Comparison of ENCODE assay signal across 8 cellular contexts in genomic region chr3:39154323-39155021, GRCh38. TPM values are rescaled to one million over a fixed set of nuclear protein-coding genes. Genes with fewer than 3 reads are reported as not detected.
DNase-seq lines count a peak whose midpoint lies in the region; FAIRE-seq and TF ChIP-seq lines count a peak whose summit lies in the region.

No MANE protein-coding gene starts in this region.

- peak overlapping the region; percentile 92 for H3K27ac Mint-ChIP-seq in progenitor cell of endocrine pancreas

- peaks cover 28% of the 10 kb centered on the region for H3K4me1 ChIP-seq in ES-I3 (ENCODE audit: insufficient read depth, low read length)

- no peak for FAIRE-seq in GM12891 (lab: Jason Lieb, UNC)

- TF ChIP-seq CTCF in progenitor cell of endocrine pancreas (IDR thresholded peaks at IDR 0.05; ENCODE audit: unreplicated experiment) (no peak), GM10248 (IDR thresholded peaks at IDR 0.05; ENCODE audit: control extremely low read depth, extremely low read depth, low read depth, missing control alignments) (no peak)

- H3K36me3 ChIP-seq in ES-I3 (ENCODE audit: insufficient read depth, low read length): no peaks in the 10 kb centered on the region

- peak overlapping the region; percentile 59 for H3K9ac ChIP-seq in ES-I3 (ENCODE audit: low read depth, low read length)

- POLR2A ChIA-PET in GM10248 (lab: Yijun Ruan, JAX): no interaction called here

- CTCF ChIA-PET in GM10248 (lab: Yijun Ruan, JAX): interaction anchor here (1.0 to 1.9 kb wide), 3 partner anchors 17 to 134 kb away, joined by 3 to 4 read pairs (median 4); no protein-coding TSS in a partner anchor

- H3K36me3 Mint-ChIP-seq in progenitor cell of endocrine pancreas (ENCODE audit: insufficient read depth): no peaks in the 10 kb centered on the region

- H3K9me3 Mint-ChIP-seq in progenitor cell of endocrine pancreas (ENCODE audit: low read depth): no peaks in the 10 kb centered on the region

- TF ChIP-seq POLR2A in GM12891 (IDR thresholded peaks at IDR 0.05; ENCODE audit: low read depth, low read length): no peak

- DNase-seq in SW480 (ENCODE audit: low spot score): peak; percentile 23
- peak; percentile 51 for DNase-seq in glomerular visceral epithelial cell (ENCODE audit: extremely low spot score)
- no peak for DNase-seq in progenitor cell of endocrine pancreas (ENCODE audit: low spot score, unreplicated experiment)
- DNase-seq in GM12891 (ENCODE audit: insufficient read length, low spot score): no peak
- no peak for DNase-seq in GM10248 (ENCODE audit: extremely low spot score)
- no peak for DNase-seq in DMS114 treated with DMSO at 0.1 percent for 48 hours (lab: John Stamatoyannopoulos, UW; ENCODE audit: unreplicated experiment)
- no peak for DNase-seq in RPMI8226

- H3K4me3 Mint-ChIP-seq in progenitor cell of endocrine pancreas (ENCODE audit: low read depth): peak overlapping the region; percentile 71

- peaks cover 3% of the 10 kb centered on the region for H3K27me3 Mint-ChIP-seq in progenitor cell of endocrine pancreas

- peaks cover 57% of the 10 kb centered on the region for H3K4me1 Mint-ChIP-seq in progenitor cell of endocrine pancreas (ENCODE audit: low read depth)

- H3K9me3 ChIP-seq in ES-I3 (ENCODE audit: control insufficient read depth, insufficient read depth, low read length): no peaks in the 10 kb centered on the region

TF ChIP-seq in GM12891, 5 proteins besides CTCF, POLR2A, EP300 and RAD21:
- TF ChIP-seq POLR2AphosphoS5 (IDR thresholded peaks at IDR 0.05; ENCODE audit: low read depth, low read length) (no peak), SPI1 (IDR thresholded peaks at IDR 0.05; ENCODE audit: low read depth, low read length) (no peak), POU2F2 (IDR thresholded peaks at IDR 0.05; ENCODE audit: low read depth, low read length) (no peak), PAX5 (IDR thresholded peaks at IDR 0.05; ENCODE audit: insufficient read depth, low read length, severe bottlenecking) (no peak), TAF1 (IDR thresholded peaks at IDR 0.05; ENCODE audit: low read depth, low read length) (no peak)

RNA-seq across cellular contexts. Expression of gene CSRNP1, which starts 1.1 kb away (rescaled TPM):
- total RNA-seq in progenitor cell of endocrine pancreas: 6.6 and 6.7 TPM in 2 replicates
- polyA plus RNA-seq in GM12891 (2012; ENCODE audit: low read depth, missing spikeins): 20.2 TPM

RNA-seq across cellular contexts. Expression of gene XIRP1, which starts 37.9 kb away (rescaled TPM):
- total RNA-seq in progenitor cell of endocrine pancreas: 0.16 TPM in 1 of 2 replicates, not detected in the other
- 0.14 TPM for polyA plus RNA-seq in GM12891 (2012; ENCODE audit: low read depth, missing spikeins)

RNA-seq across cellular contexts. Expression of gene TTC21A, which starts 47.0 kb away (rescaled TPM):
- 16.1 and 17.2 TPM in 2 replicates for total RNA-seq in progenitor cell of endocrine pancreas
- 1.9 TPM for polyA plus RNA-seq in GM12891 (2012; ENCODE audit: low read depth, missing spikeins)

RNA-seq across cellular contexts. Expression of gene GORASP1, which starts 47.0 kb away (rescaled TPM):
- total RNA-seq in progenitor cell of endocrine pancreas: 64.3 and 72.8 TPM in 2 replicates
- 18.7 TPM for polyA plus RNA-seq in GM12891 (2012; ENCODE audit: low read depth, missing spikeins)

Comparison
In these comparisons a context has a peak if more than half of its experiments do, and no peak if none do; other contexts are left out.
1. DNase-seq: peak in SW480 (single experiment) and glomerular visceral epithelial cell (single experiment); none in progenitor cell of endocrine pancreas (single experiment), GM12891 (single experiment), GM10248 (single experiment), DMS114 treated with DMSO at 0.1 percent for 48 hours (single experiment) and RPMI8226 (single experiment).